8 cellular contexts compared by ENCODE assay signal in the genomic region with DNA sequence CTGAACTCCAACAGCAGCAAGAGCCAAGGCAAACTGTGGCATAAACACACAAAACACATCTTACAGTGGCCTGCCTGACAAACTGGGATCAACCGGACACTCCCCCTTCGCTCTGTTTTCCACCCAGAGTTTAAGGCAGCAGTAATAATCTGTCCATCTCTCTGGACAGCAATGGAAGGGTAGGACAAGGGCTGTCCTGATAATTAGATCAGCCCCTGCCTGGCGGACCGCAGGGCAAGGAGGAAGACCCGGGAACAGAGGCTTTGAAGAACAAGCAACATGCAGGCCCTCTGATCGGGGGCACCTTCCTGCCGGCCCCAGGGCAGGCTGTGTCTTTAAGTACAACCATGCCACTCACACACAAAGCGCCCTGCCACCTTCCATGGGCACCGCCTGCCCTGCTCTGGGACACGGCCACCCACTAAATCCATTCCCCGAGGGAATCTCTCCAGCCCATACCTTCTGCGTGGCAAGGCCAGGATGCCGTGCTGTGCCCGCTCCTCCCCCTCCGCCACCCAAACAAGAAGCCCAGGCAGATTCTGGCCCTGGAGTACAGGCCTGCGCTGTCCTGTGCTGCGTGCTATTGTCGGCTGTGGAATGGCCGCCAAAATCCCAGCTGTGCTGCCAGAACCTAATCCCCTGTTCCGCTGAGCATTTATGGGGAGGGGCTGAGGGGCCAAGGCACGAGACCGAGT. TPM values are rescaled to one million over a fixed set of nuclear protein-coding genes. Genes with fewer than 3 reads are reported as not detected.
DNase-seq lines count a peak whose midpoint lies in the region; ATAC-seq lines count a peak whose summit lies in the region.

No MANE protein-coding gene starts in this region.

- H3K36me3 ChIP-seq in duodenal mucosa (ENCODE audit: control insufficient read depth in 1 of 2, insufficient read depth in 2 of 2, low read length in 2 of 2): no peaks in the 10 kb centered on the region

- H3K9ac ChIP-seq in duodenal mucosa (ENCODE audit: low read depth in 1 of 2, low read length in 2 of 2): peak overlapping the region; percentile 76 to 88

- H3K9me3 ChIP-seq in duodenal mucosa (ENCODE audit: control insufficient read depth in 1 of 2, low read length in 2 of 2): no peaks in the 10 kb centered on the region

- DNase-seq in NCI-H2081 (lab: John Stamatoyannopoulos, UW) (peak; percentile 72 to 82), NCI-H2081 treated with DMSO at 0.1 percent for 48 hours (lab: John Stamatoyannopoulos, UW) (no peak), NCI-H2171 (lab: John Stamatoyannopoulos, UW) (peak; percentile 64), left lobe of liver (ENCODE audit: low spot score) (peak; percentile 79)
- peak; percentile 31 to 40 for DNase-seq in activated CD4-positive, alpha-beta T cell treated with anti-CD3 and anti-CD28 coated beads for 4 hours
- DNase-seq in stimulated activated CD4-positive, alpha-beta T cell treated with anti-CD3 and anti-CD28 coated beads, Interleukin-1b, Interleukin-23, amount 100 ng/mL, for 48 hours: peak; percentile 19

- peak overlapping the region; percentile 95 for H3K27ac ChIP-seq in duodenal mucosa (ENCODE audit: low read depth, low read length)

- peak overlapping the region; percentile 77 to 86 for H3K4me3 ChIP-seq in duodenal mucosa (ENCODE audit: low read depth in 1 of 2, low read length in 2 of 2)

- peaks cover 42 to 53% of the 10 kb centered on the region in 2 donors for H3K4me1 ChIP-seq in duodenal mucosa (ENCODE audit: control insufficient read depth in 1 of 2, insufficient read depth in 2 of 2, low read length in 2 of 2)

- peak; percentile 77 for ATAC-seq in left lobe of liver
- no peak for ATAC-seq in GM19351 (IDR thresholded peaks at IDR 0.05; ENCODE audit: unreplicated experiment)

- no peaks in the 10 kb centered on the region for H3K27me3 ChIP-seq in duodenal mucosa (ENCODE audit: control insufficient read depth in 1 of 2, insufficient read depth in 2 of 2, low read length in 2 of 2)

RNA-seq across cellular contexts. Expression of gene NUMA1, which starts 38.8 kb away (rescaled TPM):
- total RNA-seq in left lobe of liver: 59.0 TPM

RNA-seq across cellular contexts. Expression of gene LRRC51, which starts 39.1 kb away (rescaled TPM):
- 7.6 TPM for total RNA-seq in left lobe of liver

RNA-seq across cellular contexts. Expression of gene IL18BP, which starts 42.8 kb away (rescaled TPM):
- 3.0 TPM for total RNA-seq in left lobe of liver
